ENCODE assay signal across 1 cellular context in genomic region chr2:162365392-162365791, GRCh38.
TF ChIP-seq lines count a peak whose summit lies in the region.

No MANE protein-coding gene starts in this region.

TF ChIP-seq in SK-N-SH treated with all-trans-retinoic acid at 6 μM for 48 hours, 23 proteins besides CTCF, POLR2A, EP300 and RAD21 (continued from another document):
- TF ChIP-seq, protein P1, sequence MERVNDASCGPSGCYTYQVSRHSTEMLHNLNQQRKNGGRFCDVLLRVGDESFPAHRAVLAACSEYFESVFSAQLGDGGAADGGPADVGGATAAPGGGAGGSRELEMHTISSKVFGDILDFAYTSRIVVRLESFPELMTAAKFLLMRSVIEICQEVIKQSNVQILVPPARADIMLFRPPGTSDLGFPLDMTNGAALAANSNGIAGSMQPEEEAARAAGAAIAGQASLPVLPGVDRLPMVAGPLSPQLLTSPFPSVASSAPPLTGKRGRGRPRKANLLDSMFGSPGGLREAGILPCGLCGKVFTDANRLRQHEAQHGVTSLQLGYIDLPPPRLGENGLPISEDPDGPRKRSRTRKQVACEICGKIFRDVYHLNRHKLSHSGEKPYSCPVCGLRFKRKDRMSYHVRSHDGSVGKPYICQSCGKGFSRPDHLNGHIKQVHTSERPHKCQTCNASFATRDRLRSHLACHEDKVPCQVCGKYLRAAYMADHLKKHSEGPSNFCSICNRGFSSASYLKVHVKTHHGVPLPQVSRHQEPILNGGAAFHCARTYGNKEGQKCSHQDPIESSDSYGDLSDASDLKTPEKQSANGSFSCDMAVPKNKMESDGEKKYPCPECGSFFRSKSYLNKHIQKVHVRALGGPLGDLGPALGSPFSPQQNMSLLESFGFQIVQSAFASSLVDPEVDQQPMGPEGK (CRISPR knock-in tag; IDR thresholded peaks at IDR 0.05; ENCODE audit: borderline replicate concordance): no peak
- TF ChIP-seq CREB5 (CRISPR knock-in tag; IDR thresholded peaks at IDR 0.05; ENCODE audit: low read depth) (no peak), ESRRG (CRISPR knock-in tag; IDR thresholded peaks at IDR 0.05) (no peak)
- TF ChIP-seq, protein P2, sequence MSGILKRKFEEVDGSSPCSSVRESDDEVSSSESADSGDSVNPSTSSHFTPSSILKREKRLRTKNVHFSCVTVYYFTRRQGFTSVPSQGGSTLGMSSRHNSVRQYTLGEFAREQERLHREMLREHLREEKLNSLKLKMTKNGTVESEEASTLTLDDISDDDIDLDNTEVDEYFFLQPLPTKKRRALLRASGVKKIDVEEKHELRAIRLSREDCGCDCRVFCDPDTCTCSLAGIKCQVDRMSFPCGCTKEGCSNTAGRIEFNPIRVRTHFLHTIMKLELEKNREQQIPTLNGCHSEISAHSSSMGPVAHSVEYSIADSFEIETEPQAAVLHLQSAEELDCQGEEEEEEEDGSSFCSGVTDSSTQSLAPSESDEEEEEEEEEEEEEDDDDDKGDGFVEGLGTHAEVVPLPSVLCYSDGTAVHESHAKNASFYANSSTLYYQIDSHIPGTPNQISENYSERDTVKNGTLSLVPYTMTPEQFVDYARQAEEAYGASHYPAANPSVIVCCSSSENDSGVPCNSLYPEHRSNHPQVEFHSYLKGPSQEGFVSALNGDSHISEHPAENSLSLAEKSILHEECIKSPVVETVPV (CRISPR knock-in tag; IDR thresholded peaks at IDR 0.05): no peak
